Comparison of ENCODE assay signal across 9 cellular contexts in genomic region chr5:53178830-53179229, GRCh38.
"Had no signal": no experiment of that assay in that cellular context is flagged by ENCODE, and none has a peak within 500 bp of the region (broad histone marks: within the 10 kb centered on the region; RNA-seq: fewer than 3 reads in every experiment).

No MANE protein-coding gene starts in this region.

- H3K27ac Mint-ChIP-seq: GM23338, HFFc6, IgD-negative memory B cell had no signal

- DNase-seq: H7, HFFc6, KBM-7 had no signal

- H3K4me3 ChIP-seq: GM23338, HAP-1 had no signal

- H3K36me3 Mint-ChIP-seq: IgD-negative memory B cell had no signal

- H3K4me2 ChIP-seq: GM23338 had no signal

- ATAC-seq: GM23338, HCT116, HepG2 had no signal

- H3K27ac ChIP-seq: HL-60 had no signal

- H3K4me1 Mint-ChIP-seq: GM23338, IgD-negative memory B cell had no signal

- H3K4me3 Mint-ChIP-seq: GM23338, HFFc6 had no signal

- H3K27me3 Mint-ChIP-seq: IgD-negative memory B cell had no signal

- FAIRE-seq: HepG2 had no signal

- H3K36me3 ChIP-seq: HAP-1 had no signal

- H3K9me3 Mint-ChIP-seq: GM23338 had no signal

- H3K9me3 ChIP-seq: HAP-1 had no signal

- H3K4me1 ChIP-seq: HAP-1 had no signal
